30 cellular contexts compared by ENCODE assay signal in genomic region chr14:22692194-22692593, GRCh38. TPM values are rescaled to one million over a fixed set of nuclear protein-coding genes. Genes with fewer than 3 reads are reported as not detected.
"Had no signal": no experiment of that assay in that cellular context is flagged by ENCODE, and none has a peak within 500 bp of the region (broad histone marks: within the 10 kb centered on the region; RNA-seq: fewer than 3 reads in every experiment).

No MANE protein-coding gene starts in this region.

- FAIRE-seq: urothelium cell line had no signal

- DNase-seq: stimulated activated CD4-positive, alpha-beta T cell treated with anti-CD3 and anti-CD28 coated beads, Interleukin-2, amount 100 ng/mL, for 48 hours; stimulated activated CD4-positive, alpha-beta T cell treated with anti-CD3 and anti-CD28 coated beads, Interleukin-4, amount 100 ng/mL, for 1 hour; stimulated activated CD4-positive, alpha-beta T cell treated with anti-CD3 and anti-CD28 coated beads, Interleukin-4, amount 100 ng/mL, for 24 hours; stimulated activated CD4-positive, alpha-beta T cell treated with anti-CD3 and anti-CD28 coated beads, Interleukin-4, amount 100 ng/mL, for 4 hours; stimulated activated CD8-positive, alpha-beta memory T cell treated with anti-CD3 and anti-CD28 coated beads, Interleukin-4, amount 100 ng/mL, for 48 hours; stimulated activated naive B cell treated with anti-CD40 and anti-IgM and Interleukin-4, amounts not matched to agents 10 μg/mL and 1 μg/mL and 100 μg/mL, for 72 hours; stimulated activated naive CD4-positive, alpha-beta T cell; stimulated activated naive CD4-positive, alpha-beta T cell treated with Interleukin-2 at 50 U/mL for 16 hours; stimulated activated naive CD8-positive, alpha-beta T cell treated with anti-CD3 and anti-CD28 coated beads, Interleukin-15, amount 100 ng/mL, for 72 hours; stimulated activated naive CD8-positive, alpha-beta T cell treated with anti-CD3 and anti-CD28 coated beads, Interleukin-15, Interleukin-2, amounts not matched to agents 100 U/mL and 50 U/mL, for 24 hours; stomach; substantia nigra; testis; thyroid gland; tibial artery; transverse colon; trophoblast cell; upper lobe of left lung; upper lobe of right lung; uterus had no signal

- H3K4me3 ChIP-seq: stomach, suprapubic skin, testis, thoracic aorta, thyroid gland, tibial artery, tibial nerve, transverse colon, upper lobe of left lung, upper lobe of right lung, uterus, vagina had no signal

- H3K4me1 ChIP-seq: stomach, suprapubic skin, testis, thyroid gland, tibial artery, tibial nerve, transverse colon, upper lobe of left lung, upper lobe of right lung, uterus, vagina had no signal

- H3K27ac ChIP-seq: stomach, suprapubic skin, testis, thoracic aorta, thyroid gland, tibial artery, tibial nerve, transverse colon, upper lobe of left lung, upper lobe of right lung, uterus, vagina had no signal

- H3K27me3 ChIP-seq: stomach, suprapubic skin, testis, thyroid gland, tibial artery, tibial nerve, transverse colon, upper lobe of left lung, upper lobe of right lung, uterus, vagina had no signal

- H3K9me3 ChIP-seq: testis, thyroid gland, uterus, vagina had no signal

- ATAC-seq: stimulated activated effector memory CD8-positive, alpha-beta T cell treated with anti-CD3 and anti-CD28 coated beads, Interleukin-12 subunit alpha, Interleukin-12 subunit beta, amount 100 ng/mL, for 72 hours; stimulated activated memory B cell treated with anti-CD40 and anti-IgM and Interleukin-4, amounts not matched to agents 10 μg/mL and 1 μg/mL and 100 μg/mL, for 72 hours; stimulated activated naive B cell treated with anti-CD40 and anti-IgM and Interleukin-4, amounts not matched to agents 10 μg/mL and 1 μg/mL and 100 μg/mL, for 72 hours; stimulated activated naive CD8-positive, alpha-beta T cell treated with anti-CD3 and anti-CD28 coated beads, Interleukin-15, amount 100 ng/mL, for 72 hours; stimulated activated naive CD8-positive, alpha-beta T cell treated with anti-CD3 and anti-CD28 coated beads, Interleukin-15, Interleukin-2, amounts not matched to agents 100 U/mL and 50 U/mL, for 24 hours had no signal

- H3K36me3 ChIP-seq: stomach, suprapubic skin, thoracic aorta, thyroid gland, tibial artery, tibial nerve, transverse colon, upper lobe of left lung, upper lobe of right lung, uterus, vagina had no signal

RNA-seq across cellular contexts. Expression of gene OR6J1, which starts 48.0 kb away (rescaled TPM):
- total RNA-seq: stomach, suprapubic skin, temporal lobe, thoracic aorta, thyroid gland, tibial nerve, transverse colon, upper lobe of right lung, ureter, urinary bladder, vagina had no signal
- polyA plus RNA-seq: stomach, urinary bladder had no signal
